8 cellular contexts compared by ENCODE assay signal in the genomic region with DNA sequence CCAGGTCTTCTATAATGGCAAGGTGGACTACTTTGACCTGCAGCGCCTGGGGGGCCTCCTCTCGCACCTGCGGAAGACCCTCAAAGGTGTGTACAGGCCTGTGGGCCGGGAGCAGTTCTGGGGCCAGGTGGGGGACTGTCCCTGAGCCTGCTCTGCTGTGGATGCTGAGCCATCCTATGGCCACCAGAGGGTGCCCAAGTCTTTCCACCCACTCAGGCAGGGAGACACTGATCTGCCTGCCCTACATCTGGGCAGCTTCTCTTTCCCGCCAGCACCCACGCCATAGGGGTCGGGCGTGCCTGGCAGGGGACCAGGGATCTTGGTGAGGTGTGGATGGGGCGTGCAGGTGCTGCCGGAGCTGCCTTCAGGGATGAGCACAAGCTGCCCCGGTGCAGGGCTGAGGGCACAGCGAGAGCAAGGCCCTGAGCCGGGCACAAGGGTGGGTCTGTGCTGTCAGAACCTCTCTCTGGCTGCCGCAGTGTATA. TPM values are rescaled to one million over a fixed set of nuclear protein-coding genes. Genes with fewer than 3 reads are reported as not detected.
DNase-seq lines count a peak whose midpoint lies in the region; ATAC-seq and TF ChIP-seq lines count a peak whose summit lies in the region.

No MANE protein-coding gene starts in this region.

- H3K27ac ChIP-seq in DND-41 (ENCODE audit: low read length): no peak overlapping the region
- no peak overlapping the region for H3K27ac ChIP-seq in liver (ENCODE audit: low read depth in 1 of 2, low read length in 2 of 2)

- H3K36me3 ChIP-seq in DND-41 (ENCODE audit: insufficient read depth, low read length): peaks cover 73% of the 10 kb centered on the region
- peaks cover 13% of the 10 kb centered on the region for H3K36me3 ChIP-seq in H7 (replicated peaks; ENCODE audit: control insufficient read depth, insufficient read depth, low read length)
- peaks cover 26 to 89% (median 46%) of the 10 kb centered on the region in 4 donors for H3K36me3 ChIP-seq in liver (ENCODE audit: control insufficient read depth in 4 of 4, insufficient read depth in 3 of 4, low read depth in 1 of 4, low read length in 3 of 4)

- peak; percentile 78 to 90 for TF ChIP-seq RAD21 in liver (IDR thresholded peaks at IDR 0.05)

- H3K9me3 ChIP-seq in DND-41 (ENCODE audit: insufficient read depth, low read length, severe bottlenecking) (no peaks in the 10 kb centered on the region), liver (ENCODE audit: control insufficient read depth in 4 of 4, low read length in 3 of 4) (no peaks in the 10 kb centered on the region)

- H3K4me3 ChIP-seq in DND-41 (ENCODE audit: low read depth in 1 of 2, low read length in 2 of 2): no peak overlapping the region
- no peak overlapping the region for H3K4me3 ChIP-seq in H7 (ENCODE audit: insufficient read depth, low read depth, low read length)
- no peak overlapping the region for H3K4me3 ChIP-seq in liver (ENCODE audit: low read depth in 1 of 3, low read length in 3 of 3)

- H3K9ac ChIP-seq in DND-41 (ENCODE audit: low read depth, low read length): no peak overlapping the region
- no peak overlapping the region for H3K9ac ChIP-seq in liver (ENCODE audit: low read depth in 1 of 2, low read length in 2 of 2)

- TF ChIP-seq CTCF in DND-41 (IDR thresholded peaks at IDR 0.05; ENCODE audit: borderline replicate concordance, extremely low read depth, low read length, poor library complexity, severe bottlenecking) (peak; percentile 94), liver (IDR thresholded peaks at IDR 0.05; ENCODE audit: low read depth, low read length, missing input control) (peak; percentile 71)

- H4K20me1 ChIP-seq in DND-41 (ENCODE audit: insufficient read depth, low read length): peaks cover 4% of the 10 kb centered on the region; the same call in 1 of the 2 replicates

- WGBS in liver: 64% methylated on average over 14 of the region's 14 CpGs

- ATAC-seq in DND-41 (ENCODE audit: insufficient read depth, low read depth): peak; percentile 98
- no peak for ATAC-seq in HG02852 (IDR thresholded peaks at IDR 0.05; ENCODE audit: unreplicated experiment)

- H2AFZ ChIP-seq in DND-41 (ENCODE audit: low read depth, low read length): no peak overlapping the region

- H3K27me3 ChIP-seq in DND-41 (ENCODE audit: insufficient read depth, low read length, poor library complexity) (no peaks in the 10 kb centered on the region), H7 (ENCODE audit: control insufficient read depth, insufficient read depth, low read length) (no peaks in the 10 kb centered on the region), liver (ENCODE audit: control insufficient read depth in 4 of 4, insufficient read depth in 4 of 4, low read length in 3 of 4) (no peaks in the 10 kb centered on the region)

- H3K79me2 ChIP-seq in DND-41 (ENCODE audit: insufficient read depth, low read length): no peaks in the 10 kb centered on the region

- peak; percentile 74 for DNase-seq in DND-41
- DNase-seq in H7: peak; percentile 97
- DNase-seq in NCI-H2107 treated with DMSO at 0.1 percent for 48 hours (lab: John Stamatoyannopoulos, UW; ENCODE audit: unreplicated experiment): peak; percentile 11
- peak; percentile 34 for DNase-seq in activated CD4-positive, CD25-positive, alpha-beta regulatory T cell treated with anti-CD3 and anti-CD28 coated beads, Interleukin-2, amount 50 U/mL, for 16 hours (ENCODE audit: low read depth, low spot score)
- peak; percentile 65 for DNase-seq in cerebellum (ENCODE audit: low spot score)
- peak; percentile 39 for DNase-seq in stimulated activated CD8-positive, alpha-beta memory T cell treated with anti-CD3 and anti-CD28 coated beads, Interleukin-4, amount 100 ng/mL, for 24 hours (ENCODE audit: low read depth)

- H3K4me1 ChIP-seq in DND-41 (ENCODE audit: insufficient read depth, low read length) (no peaks in the 10 kb centered on the region), liver (ENCODE audit: control insufficient read depth in 4 of 4, insufficient read depth in 4 of 4, low read length in 3 of 4) (no peaks in the 10 kb centered on the region)

- no peak overlapping the region for H3K4me2 ChIP-seq in DND-41 (ENCODE audit: insufficient read depth, low read length)

TF ChIP-seq in liver, 16 proteins besides CTCF, POLR2A, EP300 and RAD21:
- TF ChIP-seq, protein P1, sequence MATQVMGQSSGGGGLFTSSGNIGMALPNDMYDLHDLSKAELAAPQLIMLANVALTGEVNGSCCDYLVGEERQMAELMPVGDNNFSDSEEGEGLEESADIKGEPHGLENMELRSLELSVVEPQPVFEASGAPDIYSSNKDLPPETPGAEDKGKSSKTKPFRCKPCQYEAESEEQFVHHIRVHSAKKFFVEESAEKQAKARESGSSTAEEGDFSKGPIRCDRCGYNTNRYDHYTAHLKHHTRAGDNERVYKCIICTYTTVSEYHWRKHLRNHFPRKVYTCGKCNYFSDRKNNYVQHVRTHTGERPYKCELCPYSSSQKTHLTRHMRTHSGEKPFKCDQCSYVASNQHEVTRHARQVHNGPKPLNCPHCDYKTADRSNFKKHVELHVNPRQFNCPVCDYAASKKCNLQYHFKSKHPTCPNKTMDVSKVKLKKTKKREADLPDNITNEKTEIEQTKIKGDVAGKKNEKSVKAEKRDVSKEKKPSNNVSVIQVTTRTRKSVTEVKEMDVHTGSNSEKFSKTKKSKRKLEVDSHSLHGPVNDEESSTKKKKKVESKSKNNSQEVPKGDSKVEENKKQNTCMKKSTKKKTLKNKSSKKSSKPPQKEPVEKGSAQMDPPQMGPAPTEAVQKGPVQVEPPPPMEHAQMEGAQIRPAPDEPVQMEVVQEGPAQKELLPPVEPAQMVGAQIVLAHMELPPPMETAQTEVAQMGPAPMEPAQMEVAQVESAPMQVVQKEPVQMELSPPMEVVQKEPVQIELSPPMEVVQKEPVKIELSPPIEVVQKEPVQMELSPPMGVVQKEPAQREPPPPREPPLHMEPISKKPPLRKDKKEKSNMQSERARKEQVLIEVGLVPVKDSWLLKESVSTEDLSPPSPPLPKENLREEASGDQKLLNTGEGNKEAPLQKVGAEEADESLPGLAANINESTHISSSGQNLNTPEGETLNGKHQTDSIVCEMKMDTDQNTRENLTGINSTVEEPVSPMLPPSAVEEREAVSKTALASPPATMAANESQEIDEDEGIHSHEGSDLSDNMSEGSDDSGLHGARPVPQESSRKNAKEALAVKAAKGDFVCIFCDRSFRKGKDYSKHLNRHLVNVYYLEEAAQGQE (IDR thresholded peaks at IDR 0.05): no peak
- TF ChIP-seq, protein P2, sequence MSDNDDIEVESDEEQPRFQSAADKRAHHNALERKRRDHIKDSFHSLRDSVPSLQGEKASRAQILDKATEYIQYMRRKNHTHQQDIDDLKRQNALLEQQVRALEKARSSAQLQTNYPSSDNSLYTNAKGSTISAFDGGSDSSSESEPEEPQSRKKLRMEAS (IDR thresholded peaks at IDR 0.05): no peak
- TF ChIP-seq, protein P3, sequence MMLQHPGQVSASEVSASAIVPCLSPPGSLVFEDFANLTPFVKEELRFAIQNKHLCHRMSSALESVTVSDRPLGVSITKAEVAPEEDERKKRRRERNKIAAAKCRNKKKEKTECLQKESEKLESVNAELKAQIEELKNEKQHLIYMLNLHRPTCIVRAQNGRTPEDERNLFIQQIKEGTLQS (IDR thresholded peaks at IDR 0.05): no peak
- no peak for TF ChIP-seq TAF1 (conservative IDR thresholded peaks at IDR 0.05)

RNA-seq across cellular contexts. Expression of a gene that starts 14.1 kb away (rescaled TPM):
- 22.1 and 31.2 TPM in 2 replicates for total RNA-seq in H7 (2014; rRNA removed; shearing (Covaris generic))
- total RNA-seq in cerebellum (23.5 TPM), liver (100 to 1,000 TPM in 1 of 2 donors, 10 to 100 TPM in 1; 44.0 to 104 TPM)
- polyA plus RNA-seq in liver: 10 to 100 TPM; 34.3 to 36.4 TPM

RNA-seq across cellular contexts. Expression of a gene that starts 14.2 kb away (rescaled TPM):
- total RNA-seq in H7 (2014; rRNA removed; shearing (Covaris generic)): 10.8 and 11.0 TPM in 2 replicates
- total RNA-seq in cerebellum: 12.2 TPM
- total RNA-seq in liver: 100 to 1,000 TPM; 262 to 551 TPM
- polyA plus RNA-seq in liver: 100 to 1,000 TPM; 509 to 634 TPM

RNA-seq across cellular contexts. Expression of a gene that starts 16.0 kb away (rescaled TPM):
- 5.7 and 5.8 TPM in 2 replicates for total RNA-seq in H7 (2014; rRNA removed; shearing (Covaris generic))
- total RNA-seq in cerebellum: 0.91 TPM
- total RNA-seq in liver: not detected
- 1 to 10 TPM in 1 of 2 donors, under 1 TPM in 1; 0.11 to 1.1 TPM for polyA plus RNA-seq in liver

RNA-seq across cellular contexts. Expression of a gene that starts 20.3 kb away (rescaled TPM):
- total RNA-seq in H7 (2014; rRNA removed; shearing (Covaris generic)): 24.6 and 43.5 TPM in 2 replicates
- total RNA-seq in cerebellum (9.4 TPM), liver (10 to 100 TPM; 12.6 to 57.7 TPM)
- 10 to 100 TPM; 13.4 to 57.8 TPM for polyA plus RNA-seq in liver

RNA-seq across cellular contexts. Expression of a gene that starts 29.3 kb away (rescaled TPM):
- total RNA-seq in H7 (2014; rRNA removed; shearing (Covaris generic)): 236 and 260 TPM in 2 replicates
- total RNA-seq in cerebellum: 58.3 TPM
- total RNA-seq in liver: 10 to 100 TPM; 91.3 to 94.1 TPM
- 10 to 100 TPM; 65.1 to 83.8 TPM for polyA plus RNA-seq in liver

Comparison
In these comparisons a context has a peak if more than half of its experiments do, and no peak if none do; other contexts are left out.
1. DNase-seq: peak in every context shown above with its lines; median percentile 97 in H7; 74 in DND-41; 65 in cerebellum; 39 in stimulated activated CD8-positive, alpha-beta memory T cell treated with anti-CD3 and anti-CD28 coated beads, Interleukin-4, amount 100 ng/mL, for 24 hours; 34 in activated CD4-positive, CD25-positive, alpha-beta regulatory T cell treated with anti-CD3 and anti-CD28 coated beads, Interleukin-2, amount 50 U/mL, for 16 hours; 11 in NCI-H2107 treated with DMSO at 0.1 percent for 48 hours.
2. RNA of a gene that starts 14.2 kb away (total RNA-seq): 262 to 551 TPM in liver; 12.2 TPM in cerebellum (single experiment) and 10.8 to 11.0 TPM in H7; every median in the first group is over 10 times any median in the second.